33 cellular contexts compared by ENCODE assay signal in genomic region chr17:75727391-75727790, GRCh38.
"Had no signal": no experiment of that assay in that cellular context is flagged by ENCODE, and none has a peak within 500 bp of the region (broad histone marks: within the 10 kb centered on the region; RNA-seq: fewer than 3 reads in every experiment).

No MANE protein-coding gene starts in this region.

- H3K9me3 ChIP-seq: adrenal gland, body of pancreas had no signal

- H3K27ac ChIP-seq: adrenal gland, body of pancreas, cardiac muscle cell, VCaP had no signal

- DNase-seq: activated B cell treated with CpG ODN at 0.5 μM for 24 hours; activated CD4-positive, alpha-beta memory T cell treated with anti-CD3 and anti-CD28 coated beads for 36 hours; activated CD4-positive, alpha-beta T cell treated with anti-CD3 and anti-CD28 coated beads for 4 hours; activated CD4-positive, alpha-beta T cell treated with anti-CD3 and anti-CD28 coated beads, Interleukin-2, amount 10 ng/mL, durations not matched to agents 24 days and 14 days; activated CD4-positive, alpha-beta T cell treated with anti-CD3 and anti-CD28 coated beads, Interleukin-2, amount 50 U/mL, for 1 hour; activated CD4-positive, alpha-beta T cell treated with anti-CD3 and anti-CD28 coated beads, Interleukin-2, amount 50 U/mL, for 4 hours; activated CD4-positive, CD25-positive, alpha-beta regulatory T cell treated with anti-CD3 and anti-CD28 coated beads, Interleukin-2, amount 50 U/mL, for 72 hours; activated CD8-positive, alpha-beta memory T cell treated with anti-CD3 and anti-CD28 coated beads, Interleukin-2, amount 50 U/mL, for 4 hours; activated CD8-positive, alpha-beta T cell treated with anti-CD3 and anti-CD28 coated beads for 36 hours; activated effector memory CD4-positive, alpha-beta T cell treated with anti-CD3 and anti-CD28 coated beads, Interleukin-2, amount 50 U/mL, for 16 hours; activated gamma-delta T cell treated with Interleukin-2 at 50 U/mL for 16 hours; activated naive CD4-positive, alpha-beta T cell; activated naive CD4-positive, alpha-beta T cell treated with anti-CD3 and anti-CD28 coated beads for 36 hours; activated naive CD4-positive, alpha-beta T cell treated with anti-CD3 and anti-CD28 coated beads, Interleukin-2, amount 50 U/mL, for 16 hours; activated naive CD8-positive, alpha-beta T cell treated with anti-CD3 and anti-CD28 coated beads for 36 hours; activated T-cell treated with anti-CD3 and anti-CD28 coated beads, Interleukin-2, amount 50 U/mL, for 24 hours; activated T-cell treated with anti-CD3 and anti-CD28 coated beads, Interleukin-2, amount 50 U/mL, for 48 hours; adrenal gland; amniotic stem cell; aorta; body of pancreas; cerebellar nuclear complex; T-helper 1 cell; T-helper 2 cell; T-helper 9 cell had no signal

- H3K4me1 ChIP-seq: adrenal gland had no signal

- H3K4me3 Mint-ChIP-seq: activated B cell treated with CpG ODN at 0.5 μM for 24 hours; activated CD4-positive, alpha-beta memory T cell treated with anti-CD3 and anti-CD28 coated beads for 36 hours; activated CD4-positive, alpha-beta T cell treated with anti-CD3 and anti-CD28 coated beads, Interleukin-2, amount 10 ng/mL, durations not matched to agents 24 days and 14 days; activated CD8-positive, alpha-beta T cell treated with anti-CD3 and anti-CD28 coated beads for 36 hours; activated naive CD4-positive, alpha-beta T cell treated with anti-CD3 and anti-CD28 coated beads for 36 hours; activated naive CD8-positive, alpha-beta T cell treated with anti-CD3 and anti-CD28 coated beads for 36 hours; activated T-cell treated with anti-CD3 and anti-CD28 coated beads, Interleukin-2, amount 50 U/mL, for 24 hours; activated T-helper 1 cell treated with anti-CD3 and anti-CD28 coated beads, Interleukin-12 subunit alpha, Interleukin-12 subunit beta, Interleukin-2, Interleukin-4 antibody, amounts not matched to agents 30 ng/mL and 10 ng/mL and 1 ng/mL, durations not matched to agents 14 hours and 24 hours and 36 hours; activated T-helper 17 cell treated with anti-CD3 and anti-CD28 coated beads, Interleukin-2, amount 50 U/mL, for 72 hours; central memory CD8-positive, alpha-beta T cell; T-helper 1 cell treated with Interleukin-12 subunit alpha and Interleukin-12 subunit beta and Interleukin-4 antibody, amounts not matched to agents 30 μg/mL and 1 μg/mL, for 36 hours; T-helper 2 cell treated with Interferon-gamma antibody and Interleukin-4, amounts not matched to agents 5 μg/mL and 100 μg/mL, for 36 hours had no signal

- H3K36me3 ChIP-seq: adrenal gland, cardiac muscle cell had no signal

- H3K36me3 Mint-ChIP-seq: activated CD4-positive, alpha-beta memory T cell treated with anti-CD3 and anti-CD28 coated beads for 36 hours; activated naive CD4-positive, alpha-beta T cell treated with anti-CD3 and anti-CD28 coated beads, Interleukin-2, amount 50 U/mL, for 72 hours; activated naive CD8-positive, alpha-beta T cell treated with anti-CD3 and anti-CD28 coated beads for 36 hours had no signal

- H3K27me3 ChIP-seq: adrenal gland, body of pancreas had no signal

- H3K4me3 ChIP-seq: adrenal gland, body of pancreas, cardiac muscle cell had no signal

- H3K4me1 Mint-ChIP-seq: activated B cell treated with CpG ODN at 0.5 μM for 24 hours; activated CD4-positive, alpha-beta T cell treated with anti-CD3 and anti-CD28 coated beads, Interleukin-2, amount 10 ng/mL, durations not matched to agents 24 days and 14 days; activated naive CD8-positive, alpha-beta T cell treated with anti-CD3 and anti-CD28 coated beads for 36 hours; activated T-helper 17 cell treated with anti-CD3 and anti-CD28 coated beads, Interleukin-2, amount 50 U/mL, for 72 hours; central memory CD8-positive, alpha-beta T cell had no signal

- H3K27me3 Mint-ChIP-seq: activated B cell treated with CpG ODN at 0.5 μM for 24 hours; activated CD4-positive, alpha-beta memory T cell treated with anti-CD3 and anti-CD28 coated beads for 36 hours; activated CD4-positive, alpha-beta T cell treated with anti-CD3 and anti-CD28 coated beads, Interleukin-2, amount 10 ng/mL, durations not matched to agents 24 days and 14 days; activated CD8-positive, alpha-beta T cell treated with anti-CD3 and anti-CD28 coated beads for 36 hours; activated naive CD8-positive, alpha-beta T cell treated with anti-CD3 and anti-CD28 coated beads for 36 hours; activated T-cell treated with anti-CD3 and anti-CD28 coated beads, Interleukin-2, amount 50 U/mL, for 24 hours; activated T-helper 17 cell treated with anti-CD3 and anti-CD28 coated beads, Interleukin-2, amount 50 U/mL, for 72 hours; central memory CD8-positive, alpha-beta T cell had no signal

- ATAC-seq: activated CD8-positive, alpha-beta T cell treated with anti-CD3 and anti-CD28 coated beads for 36 hours; activated naive CD4-positive, alpha-beta T cell treated with anti-CD3 and anti-CD28 coated beads, Interleukin-2, amount 50 U/mL, for 72 hours; activated T-helper 17 cell treated with anti-CD3 and anti-CD28 coated beads, Interleukin-2, amount 50 U/mL, for 72 hours; body of pancreas had no signal

- H3K27ac Mint-ChIP-seq: activated B cell treated with CpG ODN at 0.5 μM for 24 hours; activated CD4-positive, alpha-beta memory T cell treated with anti-CD3 and anti-CD28 coated beads for 36 hours; activated CD4-positive, alpha-beta T cell treated with anti-CD3 and anti-CD28 coated beads, Interleukin-2, amount 10 ng/mL, durations not matched to agents 24 days and 14 days; activated CD8-positive, alpha-beta T cell treated with anti-CD3 and anti-CD28 coated beads for 36 hours; activated naive CD4-positive, alpha-beta T cell treated with anti-CD3 and anti-CD28 coated beads for 36 hours; activated naive CD4-positive, alpha-beta T cell treated with anti-CD3 and anti-CD28 coated beads, Interleukin-2, amount 50 U/mL, for 72 hours; activated naive CD8-positive, alpha-beta T cell treated with anti-CD3 and anti-CD28 coated beads for 36 hours; activated T-cell treated with anti-CD3 and anti-CD28 coated beads, Interleukin-2, amount 50 U/mL, for 24 hours; activated T-helper 1 cell treated with anti-CD3 and anti-CD28 coated beads, Interleukin-12 subunit alpha, Interleukin-12 subunit beta, Interleukin-2, Interleukin-4 antibody, amounts not matched to agents 30 ng/mL and 10 ng/mL and 1 ng/mL, durations not matched to agents 14 hours and 24 hours and 36 hours; activated T-helper 17 cell treated with anti-CD3 and anti-CD28 coated beads, Interleukin-2, amount 50 U/mL, for 72 hours; T-helper 1 cell treated with Interleukin-12 subunit alpha and Interleukin-12 subunit beta and Interleukin-4 antibody, amounts not matched to agents 30 μg/mL and 1 μg/mL, for 36 hours; T-helper 2 cell treated with Interferon-gamma antibody and Interleukin-4, amounts not matched to agents 5 μg/mL and 100 μg/mL, for 36 hours had no signal

- H3K9me3 Mint-ChIP-seq: activated B cell treated with CpG ODN at 0.5 μM for 24 hours; activated CD4-positive, alpha-beta memory T cell treated with anti-CD3 and anti-CD28 coated beads for 36 hours; activated CD4-positive, alpha-beta T cell treated with anti-CD3 and anti-CD28 coated beads, Interleukin-2, amount 10 ng/mL, durations not matched to agents 24 days and 14 days; activated CD8-positive, alpha-beta T cell treated with anti-CD3 and anti-CD28 coated beads for 36 hours; activated naive CD4-positive, alpha-beta T cell treated with anti-CD3 and anti-CD28 coated beads for 36 hours; activated naive CD4-positive, alpha-beta T cell treated with anti-CD3 and anti-CD28 coated beads, Interleukin-2, amount 50 U/mL, for 72 hours; activated naive CD8-positive, alpha-beta T cell treated with anti-CD3 and anti-CD28 coated beads for 36 hours; activated T-cell treated with anti-CD3 and anti-CD28 coated beads, Interleukin-2, amount 50 U/mL, for 24 hours; activated T-helper 1 cell treated with anti-CD3 and anti-CD28 coated beads, Interleukin-12 subunit alpha, Interleukin-12 subunit beta, Interleukin-2, Interleukin-4 antibody, amounts not matched to agents 30 ng/mL and 10 ng/mL and 1 ng/mL, durations not matched to agents 14 hours and 24 hours and 36 hours; activated T-helper 17 cell treated with anti-CD3 and anti-CD28 coated beads, Interleukin-2, amount 50 U/mL, for 72 hours; central memory CD8-positive, alpha-beta T cell; T-helper 1 cell treated with Interleukin-12 subunit alpha and Interleukin-12 subunit beta and Interleukin-4 antibody, amounts not matched to agents 30 μg/mL and 1 μg/mL, for 36 hours; T-helper 2 cell treated with Interferon-gamma antibody and Interleukin-4, amounts not matched to agents 5 μg/mL and 100 μg/mL, for 36 hours had no signal
